In the genomic region with DNA sequence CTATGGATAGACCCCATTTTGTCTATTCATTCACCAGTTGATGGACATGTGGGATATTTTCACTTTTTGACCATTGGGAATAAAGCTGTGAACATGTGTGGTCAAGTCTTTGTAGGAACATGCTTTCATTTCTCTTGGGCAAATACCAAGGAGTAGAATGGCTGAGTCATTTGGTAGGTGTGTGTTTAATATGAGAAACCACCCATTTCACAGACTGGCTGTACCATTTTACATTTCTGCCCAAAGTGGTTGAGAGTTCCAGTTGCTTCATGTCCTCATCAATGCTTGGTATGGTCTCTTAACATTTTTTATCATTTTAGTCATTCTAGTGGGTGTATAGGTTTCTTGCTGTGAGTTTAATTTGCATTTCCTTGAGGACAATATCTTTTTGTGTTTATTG, we compare ENCODE assay signal across 27 cellular contexts.
"Had no signal": no experiment of that assay in that cellular context is flagged by ENCODE, and none has a peak within 500 bp of the region (broad histone marks: within the 10 kb centered on the region; RNA-seq: fewer than 3 reads in every experiment).

No MANE protein-coding gene starts in this region.

- H3K4me3 ChIP-seq: colonic mucosa, esophagus squamous epithelium, lung, neural progenitor cell, right lobe of liver, suprapubic skin, transverse colon, upper lobe of right lung, uterus had no signal

- H3K4me3 Mint-ChIP-seq: dendritic cell treated with granulocyte-macrophage colony-stimulating factor and Interleukin-4, amounts not matched to agents 40 ng/mL and 50 ng/mL, for 4 days; endodermal cell; immature natural killer cell; naive thymus-derived CD4-positive, alpha-beta T cell; nephron; neural progenitor cell; stimulated activated naive CD8-positive, alpha-beta T cell treated with anti-CD3 and anti-CD28 coated beads, Interleukin-15, amount 100 ng/mL, for 72 hours had no signal

- H3K27me3 Mint-ChIP-seq: dendritic cell treated with granulocyte-macrophage colony-stimulating factor and Interleukin-4, amounts not matched to agents 40 ng/mL and 50 ng/mL, for 4 days; stimulated activated naive CD8-positive, alpha-beta T cell treated with anti-CD3 and anti-CD28 coated beads, Interleukin-15, amount 100 ng/mL, for 72 hours had no signal

- H3K9me3 Mint-ChIP-seq: dendritic cell treated with granulocyte-macrophage colony-stimulating factor and Interleukin-4, amounts not matched to agents 40 ng/mL and 50 ng/mL, for 4 days; immature natural killer cell; neural progenitor cell; stimulated activated naive CD8-positive, alpha-beta T cell treated with anti-CD3 and anti-CD28 coated beads, Interleukin-15, amount 100 ng/mL, for 72 hours had no signal

- H3K27ac ChIP-seq: colonic mucosa, esophagus squamous epithelium, neural progenitor cell, parathyroid adenoma, right lobe of liver, suprapubic skin, transverse colon, upper lobe of right lung, uterus had no signal

- H3K4me1 ChIP-seq: colonic mucosa, neural progenitor cell, parathyroid adenoma, upper lobe of right lung, uterus had no signal

- H3K4me2 ChIP-seq: neural progenitor cell had no signal

- H3K9me3 ChIP-seq: colonic mucosa, right lobe of liver, suprapubic skin, transverse colon, upper lobe of right lung, uterus had no signal

- H3K36me3 ChIP-seq: colonic mucosa, esophagus squamous epithelium, neural progenitor cell, transverse colon, upper lobe of right lung, uterus had no signal

- FAIRE-seq: small intestine had no signal

- H3K9ac ChIP-seq: neural progenitor cell, parathyroid adenoma had no signal

- DNase-seq: colonic mucosa; effector CD8-positive, alpha-beta T cell; endodermal cell; erythroblast; esophagus squamous epithelium; hypothalamus; immature natural killer cell; islet precursor cell; mesenchymal stem cell; midbrain; naive thymus-derived CD4-positive, alpha-beta T cell; right lobe of liver; small intestine; stimulated activated CD4-positive, alpha-beta T cell treated with anti-CD3 and anti-CD28 coated beads, Interleukin-15, amount 100 ng/mL, for 24 hours; stimulated activated CD4-positive, alpha-beta T cell treated with anti-CD3 and anti-CD28 coated beads, Interleukin-2, amount 100 ng/mL, for 48 hours; stimulated activated naive CD4-positive, alpha-beta T cell; stimulated activated naive CD8-positive, alpha-beta T cell treated with anti-CD3 and anti-CD28 coated beads, Interleukin-15, amount 100 ng/mL, for 72 hours; transverse colon; upper lobe of right lung; uterus had no signal

- H3K4me1 Mint-ChIP-seq: immature natural killer cell, neural progenitor cell had no signal

- H3K27ac Mint-ChIP-seq: dendritic cell treated with granulocyte-macrophage colony-stimulating factor and Interleukin-4, amounts not matched to agents 40 ng/mL and 50 ng/mL, for 4 days; endodermal cell; immature natural killer cell; naive thymus-derived CD4-positive, alpha-beta T cell; nephron; neural progenitor cell; progenitor cell of endocrine pancreas; stimulated activated naive CD8-positive, alpha-beta T cell treated with anti-CD3 and anti-CD28 coated beads, Interleukin-15, amount 100 ng/mL, for 72 hours had no signal

- H3K79me2 ChIP-seq: parathyroid adenoma had no signal

- H2AFZ ChIP-seq: neural progenitor cell, parathyroid adenoma had no signal

- H3K36me3 Mint-ChIP-seq: neural progenitor cell had no signal

- H3K27me3 ChIP-seq: colonic mucosa, esophagus squamous epithelium, neural progenitor cell, right lobe of liver, suprapubic skin, transverse colon, upper lobe of right lung, uterus had no signal
